Comparison of ENCODE assay signal across 8 cellular contexts in genomic region chr10:102540023-102540422, GRCh38. TPM values are rescaled to one million over a fixed set of nuclear protein-coding genes. Genes with fewer than 3 reads are reported as not detected.
DNase-seq lines count a peak whose midpoint lies in the region; ATAC-seq and TF ChIP-seq lines count a peak whose summit lies in the region.

No MANE protein-coding gene starts in this region.

- DNase-seq in activated CD8-positive, alpha-beta memory T cell treated with anti-CD3 and anti-CD28 coated beads, Interleukin-2, amount 10 ng/mL, durations not matched to agents 7 days and 5 days = no peak
- DNase-seq in activated CD8-positive, alpha-beta memory T cell treated with anti-CD3 and anti-CD28 coated beads for 24 hours = no peak
- DNase-seq in kidney tubule cell (ENCODE audit: low spot score) = peak; percentile 33
- DNase-seq in DMS79 (lab: John Stamatoyannopoulos, UW) = no peak
- no peak for DNase-seq in GM19238 (ENCODE audit: insufficient read length, low spot score)
- no peak for DNase-seq in occipital lobe (lab: John Stamatoyannopoulos, UW)

- CTCF ChIA-PET in activated CD8-positive, alpha-beta memory T cell treated with anti-CD3 and anti-CD28 coated beads, Interleukin-2, amount 10 ng/mL, durations not matched to agents 7 days and 5 days (lab: Charles Lee) = interaction anchor here (1.0 kb wide), 1 partner anchor 270 kb away, joined by 4 read pairs; no protein-coding TSS in a partner anchor

- H3K27me3 Mint-ChIP-seq in activated CD8-positive, alpha-beta memory T cell treated with anti-CD3 and anti-CD28 coated beads, Interleukin-2, amount 10 ng/mL, durations not matched to agents 7 days and 5 days = no peaks in the 10 kb centered on the region

- ATAC-seq in activated CD8-positive, alpha-beta memory T cell treated with anti-CD3 and anti-CD28 coated beads, Interleukin-2, amount 10 ng/mL, durations not matched to agents 7 days and 5 days = peak; percentile 23
- ATAC-seq in HG02763 (IDR thresholded peaks at IDR 0.05; ENCODE audit: unreplicated experiment) = peak; percentile 57
- ATAC-seq in SK-N-SH treated with all-trans-retinoic acid at 6 μM for 48 hours = peak; percentile 80

- no peak overlapping the region for H3K4me3 Mint-ChIP-seq in activated CD8-positive, alpha-beta memory T cell treated with anti-CD3 and anti-CD28 coated beads, Interleukin-2, amount 10 ng/mL, durations not matched to agents 7 days and 5 days

- no peaks in the 10 kb centered on the region for H3K9me3 Mint-ChIP-seq in activated CD8-positive, alpha-beta memory T cell treated with anti-CD3 and anti-CD28 coated beads, Interleukin-2, amount 10 ng/mL, durations not matched to agents 7 days and 5 days (ENCODE audit: low read depth)

- H3K36me3 Mint-ChIP-seq in activated CD8-positive, alpha-beta memory T cell treated with anti-CD3 and anti-CD28 coated beads, Interleukin-2, amount 10 ng/mL, durations not matched to agents 7 days and 5 days = no peaks in the 10 kb centered on the region

- H3K4me1 Mint-ChIP-seq in activated CD8-positive, alpha-beta memory T cell treated with anti-CD3 and anti-CD28 coated beads, Interleukin-2, amount 10 ng/mL, durations not matched to agents 7 days and 5 days = peaks cover 7% of the 10 kb centered on the region

- no peak overlapping the region for H3K27ac Mint-ChIP-seq in activated CD8-positive, alpha-beta memory T cell treated with anti-CD3 and anti-CD28 coated beads, Interleukin-2, amount 10 ng/mL, durations not matched to agents 7 days and 5 days

TF ChIP-seq in SK-N-SH treated with all-trans-retinoic acid at 6 μM for 48 hours, 23 proteins besides CTCF, POLR2A, EP300 and RAD21:
- TF ChIP-seq ZNF70 (CRISPR knock-in tag; IDR thresholded peaks at IDR 0.05) = no peak
- no peak for TF ChIP-seq ZFP3 (CRISPR knock-in tag; IDR thresholded peaks at IDR 0.05)
- no peak for TF ChIP-seq TSHZ2 (CRISPR knock-in tag; IDR thresholded peaks at IDR 0.05)
- TF ChIP-seq ZNF565 (CRISPR knock-in tag; conservative IDR thresholded peaks at IDR 0.05; ENCODE audit: low read depth) = no peak
- no peak for TF ChIP-seq CREB5 (CRISPR knock-in tag; IDR thresholded peaks at IDR 0.05; ENCODE audit: low read depth)
- TF ChIP-seq ZC3H10 (CRISPR knock-in tag; IDR thresholded peaks at IDR 0.05) = no peak
- no peak for TF ChIP-seq TCF4 (CRISPR knock-in tag; IDR thresholded peaks at IDR 0.05; ENCODE audit: borderline replicate concordance)
- TF ChIP-seq ZNF8 (CRISPR knock-in tag; IDR thresholded peaks at IDR 0.05) = no peak
- TF ChIP-seq ESRRG (CRISPR knock-in tag; IDR thresholded peaks at IDR 0.05) = no peak
- no peak for TF ChIP-seq PPARA (CRISPR knock-in tag; IDR thresholded peaks at IDR 0.05; ENCODE audit: borderline replicate concordance)
- TF ChIP-seq ARNTL (CRISPR knock-in tag; IDR thresholded peaks at IDR 0.05; ENCODE audit: borderline replicate concordance, low read depth) = no peak
- no peak for TF ChIP-seq ZFP30 (CRISPR knock-in tag; IDR thresholded peaks at IDR 0.05)
- TF ChIP-seq POU6F1 (CRISPR knock-in tag; IDR thresholded peaks at IDR 0.05; ENCODE audit: borderline replicate concordance, low read depth) = no peak
- no peak for TF ChIP-seq TOX (CRISPR knock-in tag; IDR thresholded peaks at IDR 0.05; ENCODE audit: borderline replicate concordance)

RNA-seq across cellular contexts. Expression of gene SUFU, which starts 36.3 kb away (rescaled TPM):
- 10 to 100 TPM in 1 of 2 experiments, 1 to 10 TPM in 1; 9.8 to 12.9 TPM for total RNA-seq in activated CD8-positive, alpha-beta memory T cell treated with anti-CD3 and anti-CD28 coated beads, Interleukin-2, amount 10 ng/mL, durations not matched to agents 7 days and 5 days
- 3.1 TPM for total RNA-seq in occipital lobe

RNA-seq across cellular contexts. Expression of gene ACTR1A, which starts 37.5 kb away (rescaled TPM):
- total RNA-seq in activated CD8-positive, alpha-beta memory T cell treated with anti-CD3 and anti-CD28 coated beads, Interleukin-2, amount 10 ng/mL, durations not matched to agents 7 days and 5 days = 10 to 100 TPM; 72.2 to 86.7 TPM
- 164 TPM for total RNA-seq in occipital lobe

Comparison
In these comparisons a context has a peak if more than half of its experiments do, and no peak if none do; other contexts are left out.
1. ATAC-seq: peak in every context shown above with its lines; median percentile 80 in SK-N-SH treated with all-trans-retinoic acid at 6 μM for 48 hours; 57 in HG02763; 23 in activated CD8-positive, alpha-beta memory T cell treated with anti-CD3 and anti-CD28 coated beads, Interleukin-2, amount 10 ng/mL, durations not matched to agents 7 days and 5 days.